Comparison of ENCODE assay signal across 1 cellular context in the genomic region with DNA sequence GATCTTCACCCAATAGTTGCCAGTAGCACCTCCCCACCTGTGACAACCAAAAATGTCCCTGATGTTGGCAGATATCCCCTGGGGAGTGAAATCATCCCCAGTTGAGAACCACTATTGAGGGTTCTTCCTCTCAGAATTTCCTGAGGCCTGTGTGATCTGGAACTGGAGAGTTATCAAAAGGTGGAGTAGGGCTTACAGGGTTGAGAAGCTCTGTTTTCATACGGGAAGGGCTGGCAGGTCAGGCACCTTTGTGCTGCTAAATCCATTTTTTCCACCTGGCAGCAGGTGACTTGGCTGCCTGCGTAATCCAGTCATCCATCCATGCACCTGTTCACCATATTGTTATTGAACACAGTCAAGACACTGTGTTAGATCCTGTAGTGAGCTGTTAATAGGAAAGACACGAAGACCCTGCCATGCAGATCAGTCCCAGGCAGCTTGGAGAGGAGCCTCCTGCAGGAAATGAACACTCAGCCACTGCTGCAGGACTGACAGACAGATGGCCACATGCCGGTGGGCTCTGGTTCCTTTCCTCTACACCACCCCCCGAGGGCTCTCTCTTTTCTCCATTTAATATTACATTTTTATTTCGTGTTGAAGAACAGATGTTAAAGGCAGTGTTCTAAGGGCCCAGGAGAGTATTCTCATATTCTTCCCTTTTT.
TF ChIP-seq lines count a peak whose summit lies in the region.

No MANE protein-coding gene starts in this region.

TF ChIP-seq in endothelial cell of umbilical vein, 7 proteins besides CTCF, POLR2A, EP300 and RAD21 (continued from another document):
- no peak for TF ChIP-seq GATA2 (IDR thresholded peaks at IDR 0.05; ENCODE audit: insufficient read depth, insufficient read length, low read depth, low read length)
- TF ChIP-seq, protein P1, sequence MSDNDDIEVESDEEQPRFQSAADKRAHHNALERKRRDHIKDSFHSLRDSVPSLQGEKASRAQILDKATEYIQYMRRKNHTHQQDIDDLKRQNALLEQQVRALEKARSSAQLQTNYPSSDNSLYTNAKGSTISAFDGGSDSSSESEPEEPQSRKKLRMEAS (IDR thresholded peaks at IDR 0.05; ENCODE audit: insufficient read depth, insufficient read length): no peak
